Comparison of ENCODE assay signal across 24 cellular contexts in the genomic region with DNA sequence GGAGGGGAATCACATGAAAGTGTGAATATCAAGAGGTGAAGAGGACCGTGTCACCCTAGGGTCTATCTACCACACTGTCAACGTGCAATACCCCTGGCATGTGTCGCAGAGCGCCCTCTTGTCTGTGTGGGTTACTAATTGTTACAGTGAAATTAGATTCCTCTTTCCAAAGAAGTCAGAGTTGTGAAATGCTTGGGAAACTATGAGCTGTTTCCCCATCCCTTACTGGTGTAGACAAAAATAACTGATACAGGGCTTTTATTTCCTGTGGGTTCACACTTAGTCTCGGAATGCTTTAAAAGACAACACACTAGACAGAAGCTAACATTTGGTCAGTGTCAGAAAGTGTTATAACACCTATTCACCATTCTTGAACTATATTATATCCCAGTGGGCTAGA.
"Had no signal": no experiment of that assay in that cellular context is flagged by ENCODE, and none has a peak within 500 bp of the region (broad histone marks: within the 10 kb centered on the region; RNA-seq: fewer than 3 reads in every experiment).

No MANE protein-coding gene starts in this region.

- H3K4me3 Mint-ChIP-seq: activated naive CD4-positive, alpha-beta T cell treated with anti-CD3 and anti-CD28 coated beads for 36 hours; activated naive CD8-positive, alpha-beta T cell treated with anti-CD3 and anti-CD28 coated beads, Interleukin-2, amount 10 ng/mL, durations not matched to agents 7 days and 5 days; activated T-cell treated with anti-CD3 and anti-CD28 coated beads, Interleukin-2, amount 50 U/mL, for 72 hours; dendritic cell treated with granulocyte-macrophage colony-stimulating factor and Interleukin-4, amounts not matched to agents 40 ng/mL and 50 ng/mL, for 4 days; mesothelial cell of epicardium; natural killer cell had no signal

- H3K9me3 Mint-ChIP-seq: activated naive CD4-positive, alpha-beta T cell treated with anti-CD3 and anti-CD28 coated beads for 36 hours; activated T-cell treated with anti-CD3 and anti-CD28 coated beads, Interleukin-2, amount 50 U/mL, for 72 hours; dendritic cell treated with granulocyte-macrophage colony-stimulating factor and Interleukin-4, amounts not matched to agents 40 ng/mL and 50 ng/mL, for 4 days; mesothelial cell of epicardium had no signal

- H3K4me1 Mint-ChIP-seq: activated naive CD8-positive, alpha-beta T cell treated with anti-CD3 and anti-CD28 coated beads, Interleukin-2, amount 10 ng/mL, durations not matched to agents 7 days and 5 days; mesothelial cell of epicardium; natural killer cell had no signal

- H3K27me3 Mint-ChIP-seq: dendritic cell treated with granulocyte-macrophage colony-stimulating factor and Interleukin-4, amounts not matched to agents 40 ng/mL and 50 ng/mL, for 4 days had no signal

- ATAC-seq: activated T-cell treated with anti-CD3 and anti-CD28 coated beads, Interleukin-2, amount 50 U/mL, for 72 hours; body of pancreas; gastrocnemius medialis; left lung; natural killer cell had no signal

- H3K4me3 ChIP-seq: body of pancreas, cardiac muscle cell, gastrocnemius medialis, left lung, lung, prostate gland, right atrium auricular region had no signal

- DNase-seq: activated CD4-positive, alpha-beta T cell treated with anti-CD3 and anti-CD28 coated beads for 4 hours; activated CD4-positive, alpha-beta T cell treated with anti-CD3 and anti-CD28 coated beads, Interleukin-2, amount 50 U/mL, for 48 hours; activated CD4-positive, CD25-positive, alpha-beta regulatory T cell; activated effector memory CD4-positive, alpha-beta T cell treated with Interleukin-2 at 50 U/mL for 16 hours; activated naive CD4-positive, alpha-beta T cell treated with anti-CD3 and anti-CD28 coated beads for 36 hours; activated naive CD8-positive, alpha-beta T cell treated with anti-CD3 and anti-CD28 coated beads, Interleukin-2, amount 10 ng/mL, durations not matched to agents 7 days and 5 days; activated T-cell treated with anti-CD3 and anti-CD28 coated beads, Interleukin-2, amount 50 U/mL, for 72 hours; body of pancreas; effector CD4-positive, alpha-beta T cell; erythroblast; gastrocnemius medialis; hippocampal formation; kidney glomerular epithelial cell; left lung; natural killer cell; stimulated activated CD4-positive, alpha-beta T cell treated with anti-CD3 and anti-CD28 coated beads, Interleukin-4, amount 100 ng/mL, for 24 hours; stimulated activated naive CD4-positive, alpha-beta T cell treated with Interleukin-2 at 50 U/mL for 16 hours; T1000 had no signal

- H3K27ac Mint-ChIP-seq: activated naive CD4-positive, alpha-beta T cell treated with anti-CD3 and anti-CD28 coated beads for 36 hours; activated naive CD8-positive, alpha-beta T cell treated with anti-CD3 and anti-CD28 coated beads, Interleukin-2, amount 10 ng/mL, durations not matched to agents 7 days and 5 days; activated T-cell treated with anti-CD3 and anti-CD28 coated beads, Interleukin-2, amount 50 U/mL, for 72 hours; dendritic cell treated with granulocyte-macrophage colony-stimulating factor and Interleukin-4, amounts not matched to agents 40 ng/mL and 50 ng/mL, for 4 days; mesothelial cell of epicardium; natural killer cell had no signal

- H3K36me3 Mint-ChIP-seq: activated naive CD8-positive, alpha-beta T cell treated with anti-CD3 and anti-CD28 coated beads, Interleukin-2, amount 10 ng/mL, durations not matched to agents 7 days and 5 days; mesothelial cell of epicardium; natural killer cell had no signal
